2 cellular contexts compared by ENCODE assay signal in genomic region chr13:49539313-49539712, GRCh38.
TF ChIP-seq lines count a peak whose summit lies in the region.

No MANE protein-coding gene starts in this region.

TF ChIP-seq in IMR-90, 13 proteins besides CTCF, POLR2A, EP300 and RAD21:
- TF ChIP-seq RCOR1 (IDR thresholded peaks at IDR 0.05; ENCODE audit: insufficient replicate concordance, low read length) (no peak), RFX5 (IDR thresholded peaks at IDR 0.05; ENCODE audit: low read depth, low read length) (no peak), ELK1 (IDR thresholded peaks at IDR 0.05; ENCODE audit: borderline replicate concordance, low read depth, low read length) (no peak)

TF ChIP-seq in WTC11, 78 proteins besides CTCF, POLR2A, EP300 and RAD21 (continued from another document):
- TF ChIP-seq NFYB (CRISPR knock-in tag; conservative IDR thresholded peaks at IDR 0.05; ENCODE audit: low read depth) (no peak), CBFB (CRISPR knock-in tag; IDR thresholded peaks at IDR 0.05; ENCODE audit: low read depth) (no peak), USF2 (CRISPR knock-in tag; IDR thresholded peaks at IDR 0.05) (no peak), ZBTB21 (CRISPR knock-in tag; IDR thresholded peaks at IDR 0.05; ENCODE audit: borderline replicate concordance) (no peak), ATF3 (CRISPR knock-in tag; conservative IDR thresholded peaks at IDR 0.05) (no peak), E2F4 (CRISPR knock-in tag; IDR thresholded peaks at IDR 0.05; ENCODE audit: borderline replicate concordance, low read depth) (no peak), CREB1 (CRISPR knock-in tag; IDR thresholded peaks at IDR 0.05) (no peak), ZNF423 (CRISPR knock-in tag; IDR thresholded peaks at IDR 0.05) (no peak)
